ENCODE assay signal across 14 cellular contexts in genomic region chr2:191264647-191265079, GRCh38. TPM values are rescaled to one million over a fixed set of nuclear protein-coding genes. Genes with fewer than 3 reads are reported as not detected.
A peak's percentile ranks its signal among the peaks of the same experiment; 100 is the strongest.
DNase-seq lines count a peak whose midpoint lies in the region; ATAC-seq and TF ChIP-seq lines count a peak whose summit lies in the region.
"Had no signal": no experiment of that assay in that cellular context is flagged by ENCODE, and none has a peak within 500 bp of the region (broad histone marks: within the 10 kb centered on the region; RNA-seq: fewer than 3 reads in every experiment).

No MANE protein-coding gene starts in this region.

- no peaks in the 10 kb centered on the region for H3K9me3 ChIP-seq in SJSA1 (replicated peaks)

- CTCF ChIA-PET in T-cell (lab: Charles Lee), result interaction anchor here (0.5 to 0.7 kb wide), 2 partner anchors 166 to 175 kb away, joined by 3 read pairs; no protein-coding TSS in a partner anchor

- no peak overlapping the region for H3K4me3 Mint-ChIP-seq in endothelial cell (ENCODE audit: unreplicated experiment)
- no peak overlapping the region for H3K4me3 Mint-ChIP-seq in T-cell
- H3K4me3 Mint-ChIP-seq: natural killer cell treated with Interleukin-12 subunit alpha and Interleukin-12 subunit beta and Interleukin-15 and Interleukin-18, amount 100 ng/mL, for 72 hours had no signal

- 0 out of 2 replicates have a peak overlapping the region, but pooled peaks have one; percentile 3 for H3K27ac ChIP-seq in SJSA1

- no peak for TF ChIP-seq CTCF in endothelial cell (IDR thresholded peaks at IDR 0.05; ENCODE audit: unreplicated experiment)

- H3K36me3 ChIP-seq in SJSA1, result no peaks in the 10 kb centered on the region

- no peaks in the 10 kb centered on the region for H3K27me3 Mint-ChIP-seq in endothelial cell (ENCODE audit: unreplicated experiment)
- H3K27me3 Mint-ChIP-seq in T-cell, result peaks cover 5 to 6% of the 10 kb centered on the region in 2 donors

- H3K4me1 Mint-ChIP-seq in endothelial cell (ENCODE audit: unreplicated experiment) (peaks cover 48% of the 10 kb centered on the region), T-cell (no peaks in the 10 kb centered on the region)

- H3K36me3 Mint-ChIP-seq in endothelial cell (ENCODE audit: low read depth, unreplicated experiment) (no peaks in the 10 kb centered on the region), T-cell (no peaks in the 10 kb centered on the region)
- H3K36me3 Mint-ChIP-seq: natural killer cell treated with Interleukin-12 subunit alpha and Interleukin-12 subunit beta and Interleukin-15 and Interleukin-18, amount 100 ng/mL, for 72 hours had no signal

- H3K4me3 ChIP-seq in SJSA1, result no peak overlapping the region

- peaks cover 40% of the 10 kb centered on the region for H3K4me1 ChIP-seq in SJSA1 (replicated peaks)

- intact Hi-C loops in posterior vena cava (cut with DNase I), result loop anchor here in 1 of 2 donors (5.0 kb wide), 1 partner anchor 752 kb away; no protein-coding TSS in a partner anchor

- ATAC-seq in T-cell (replicated peaks in 1 of 4), result no peak
- ATAC-seq: natural killer cell treated with Interleukin-12 subunit alpha and Interleukin-12 subunit beta and Interleukin-15 and Interleukin-18, amount 100 ng/mL, for 72 hours had no signal

- H3K27ac Mint-ChIP-seq in endothelial cell (ENCODE audit: unreplicated experiment) (no peak overlapping the region), T-cell (no peak overlapping the region)
- H3K27ac Mint-ChIP-seq: natural killer cell treated with Interleukin-12 subunit alpha and Interleukin-12 subunit beta and Interleukin-15 and Interleukin-18, amount 100 ng/mL, for 72 hours had no signal

- H3K27me3 ChIP-seq in SJSA1 (replicated peaks), result no peaks in the 10 kb centered on the region

- DNase-seq in EH (ENCODE audit: low read depth) (peak; percentile 95), SJSA1 (ENCODE audit: low read depth in 1 of 2, low spot score in 2 of 2) (peak in 1 of 2 experiments; percentile 69), fibroblast of gingiva (ENCODE audit: low read depth) (peak; percentile 79), posterior vena cava (ENCODE audit: low spot score) (peak; percentile 88), endothelial cell (ENCODE audit: low spot score) (no peak), T-cell (no peak), NCI-H2227 (lab: John Stamatoyannopoulos, UW; ENCODE audit: unreplicated experiment) (no peak), NCI-H1694 (lab: John Stamatoyannopoulos, UW) (no peak)
- DNase-seq: DMS153; glutamatergic neuron; NCI-H1417; SHP77; stimulated activated CD4-positive, alpha-beta T cell treated with anti-CD3 and anti-CD28 coated beads, Interleukin-4, amount 100 ng/mL, for 24 hours had no signal

- POLR2A ChIA-PET in T-cell (lab: Charles Lee), result interaction anchor here in 1 of 2 donors (0.6 kb wide), 1 partner anchor 18 kb away, joined by 3 read pairs; no protein-coding TSS in a partner anchor

- H3K9me3 Mint-ChIP-seq in endothelial cell (ENCODE audit: unreplicated experiment) (no peaks in the 10 kb centered on the region), T-cell (no peaks in the 10 kb centered on the region)
- H3K9me3 Mint-ChIP-seq: natural killer cell treated with Interleukin-12 subunit alpha and Interleukin-12 subunit beta and Interleukin-15 and Interleukin-18, amount 100 ng/mL, for 72 hours had no signal

RNA-seq across cellular contexts. Expression of gene MYO1B, which starts 19.5 kb away (rescaled TPM):
- total RNA-seq in SJSA1 (2014; rRNA removed; shearing (Covaris generic)), result 87.6 and 106 TPM in 2 replicates
- total RNA-seq in posterior vena cava (10 to 100 TPM; 29.8 to 30.0 TPM), endothelial cell (ENCODE audit: unreplicated experiment) (81.0 TPM), T-cell (1 to 10 TPM in 1 of 5 donors, under 1 TPM in 4; 0.39 to 1.3 (median 0.73) TPM)

Comparison
In these comparisons a context has a peak if more than half of its experiments do, and no peak if none do; other contexts are left out.
1. DNase-seq: peak in EH (single experiment), fibroblast of gingiva (single experiment) and posterior vena cava (single experiment); none in endothelial cell (single experiment), T-cell (0 of 34), NCI-H2227 (single experiment) and NCI-H1694 (single experiment).
2. RNA of gene MYO1B, which starts 19.5 kb away (total RNA-seq): 87.6 to 106 TPM in SJSA1, 81.0 TPM in endothelial cell (single experiment) and 29.8 to 30.0 TPM in posterior vena cava; 0.39 to 1.3 TPM in T-cell; every median in the first group is over 10 times any median in the second.